7 cellular contexts compared by ENCODE assay signal in genomic region chr13:27304099-27304498, GRCh38.
"Had no signal": no experiment of that assay in that cellular context is flagged by ENCODE, and none has a peak within 500 bp of the region (broad histone marks: within the 10 kb centered on the region; RNA-seq: fewer than 3 reads in every experiment).

No MANE protein-coding gene starts in this region.

- H3K4me2 ChIP-seq: KMS-11 had no signal

- DNase-seq: IMR-90, KBM-7, KG1 had no signal

- H3K9ac ChIP-seq: KMS-11 had no signal

- FAIRE-seq: HepG2, HTR-8/SVneo had no signal

- ATAC-seq: HepG2 had no signal

- H3K27ac ChIP-seq: HL-60, KMS-11 had no signal
